8 cellular contexts compared by ENCODE assay signal in genomic region chr16:2151188-2152091, GRCh38. TPM values are rescaled to one million over a fixed set of nuclear protein-coding genes. Genes with fewer than 3 reads are reported as not detected.
A peak's percentile ranks its signal among the peaks of the same experiment; 100 is the strongest.
DNase-seq lines count a peak whose midpoint lies in the region; ATAC-seq and TF ChIP-seq lines count a peak whose summit lies in the region.

No MANE protein-coding gene starts in this region.

- peaks cover 28% of the 10 kb centered on the region for H3K36me3 Mint-ChIP-seq in activated T-cell treated with anti-CD3 and anti-CD28 coated beads, Interleukin-2, amount 50 U/mL, for 4 hours (ENCODE audit: insufficient read depth)
- peaks cover 43% of the 10 kb centered on the region for H3K36me3 Mint-ChIP-seq in stimulated activated naive CD8-positive, alpha-beta T cell treated with anti-CD3 and anti-CD28 coated beads, Interleukin-15, Interleukin-2, amounts not matched to agents 100 ng/mL and 50 ng/mL, for 24 hours (ENCODE audit: low read depth)

- ATAC-seq in activated T-cell treated with anti-CD3 and anti-CD28 coated beads, Interleukin-2, amount 50 U/mL, for 4 hours, result no peak
- no peak for ATAC-seq in GM18511 (IDR thresholded peaks at IDR 0.05; ENCODE audit: unreplicated experiment)

- peak overlapping the region; percentile 14 for H3K4me3 ChIP-seq in fibroblast of the aortic adventitia (ENCODE audit: low read depth, low read length)

- no peak for DNase-seq in activated T-cell treated with anti-CD3 and anti-CD28 coated beads, Interleukin-2, amount 50 U/mL, for 4 hours
- DNase-seq in activated T-cell treated with anti-CD3 and anti-CD28 coated beads for 4 hours (no peak), fibroblast of the aortic adventitia (ENCODE audit: low read depth) (no peak), glomerular visceral epithelial cell (ENCODE audit: extremely low spot score) (no peak), HCEC 1CT (no peak)

- TF ChIP-seq POLR2A in Raji (IDR thresholded peaks at IDR 0.05; ENCODE audit: insufficient read depth, low read depth, low read length), result peak; percentile 53

- peak overlapping the region; percentile 97 for H3K27ac Mint-ChIP-seq in stimulated activated naive CD8-positive, alpha-beta T cell treated with anti-CD3 and anti-CD28 coated beads, Interleukin-15, Interleukin-2, amounts not matched to agents 100 ng/mL and 50 ng/mL, for 24 hours

- H3K27me3 Mint-ChIP-seq in activated T-cell treated with anti-CD3 and anti-CD28 coated beads, Interleukin-2, amount 50 U/mL, for 4 hours (ENCODE audit: low read depth), result no peaks in the 10 kb centered on the region
- no peaks in the 10 kb centered on the region for H3K27me3 Mint-ChIP-seq in stimulated activated naive CD8-positive, alpha-beta T cell treated with anti-CD3 and anti-CD28 coated beads, Interleukin-15, Interleukin-2, amounts not matched to agents 100 ng/mL and 50 ng/mL, for 24 hours

- no peaks in the 10 kb centered on the region for H3K9me3 Mint-ChIP-seq in activated T-cell treated with anti-CD3 and anti-CD28 coated beads, Interleukin-2, amount 50 U/mL, for 4 hours
- H3K9me3 Mint-ChIP-seq in stimulated activated naive CD8-positive, alpha-beta T cell treated with anti-CD3 and anti-CD28 coated beads, Interleukin-15, Interleukin-2, amounts not matched to agents 100 ng/mL and 50 ng/mL, for 24 hours, result no peaks in the 10 kb centered on the region

- H3K4me1 Mint-ChIP-seq in activated T-cell treated with anti-CD3 and anti-CD28 coated beads, Interleukin-2, amount 50 U/mL, for 4 hours (ENCODE audit: low read depth), result peaks cover 21% of the 10 kb centered on the region
- peaks cover 45% of the 10 kb centered on the region for H3K4me1 Mint-ChIP-seq in stimulated activated naive CD8-positive, alpha-beta T cell treated with anti-CD3 and anti-CD28 coated beads, Interleukin-15, Interleukin-2, amounts not matched to agents 100 ng/mL and 50 ng/mL, for 24 hours (ENCODE audit: low read depth)

- no peak for TF ChIP-seq CTCF in fibroblast of the aortic adventitia (IDR thresholded peaks at IDR 0.05; ENCODE audit: insufficient read depth, low read length)

- peak overlapping the region; percentile 93 for H3K4me3 Mint-ChIP-seq in activated T-cell treated with anti-CD3 and anti-CD28 coated beads, Interleukin-2, amount 50 U/mL, for 4 hours
- peak overlapping the region; percentile 95 for H3K4me3 Mint-ChIP-seq in stimulated activated naive CD8-positive, alpha-beta T cell treated with anti-CD3 and anti-CD28 coated beads, Interleukin-15, Interleukin-2, amounts not matched to agents 100 ng/mL and 50 ng/mL, for 24 hours

RNA-seq across cellular contexts. Expression of gene RAB26, which starts 3.0 kb away (rescaled TPM):
- not detected for total RNA-seq in activated T-cell treated with anti-CD3 and anti-CD28 coated beads, Interleukin-2, amount 50 U/mL, for 4 hours
- 0.27 and 3.6 TPM in 2 replicates for total RNA-seq in fibroblast of the aortic adventitia (ENCODE audit: low replicate concordance)

RNA-seq across cellular contexts. Expression of gene TRAF7, which starts 4.1 kb away (rescaled TPM):
- total RNA-seq in activated T-cell treated with anti-CD3 and anti-CD28 coated beads, Interleukin-2, amount 50 U/mL, for 4 hours, result 100 to 1,000 TPM in 2 of 3 donors, 10 to 100 TPM in 1; 95.6 to 110 (median 102) TPM
- total RNA-seq in fibroblast of the aortic adventitia (ENCODE audit: low replicate concordance), result 64.3 and 91.0 TPM in 2 replicates

RNA-seq across cellular contexts. Expression of gene PKD1, which starts 15.7 kb away (rescaled TPM):
- 100 to 1,000 TPM; 100 to 118 (median 104) TPM for total RNA-seq in activated T-cell treated with anti-CD3 and anti-CD28 coated beads, Interleukin-2, amount 50 U/mL, for 4 hours
- 118 and 166 TPM in 2 replicates for total RNA-seq in fibroblast of the aortic adventitia (ENCODE audit: low replicate concordance)

RNA-seq across cellular contexts. Expression of gene CASKIN1, which starts 45.0 kb away (rescaled TPM):
- total RNA-seq in activated T-cell treated with anti-CD3 and anti-CD28 coated beads, Interleukin-2, amount 50 U/mL, for 4 hours, result 1 to 10 TPM in 1 of 3 donors, under 1 TPM in 2; 0.14 to 1.5 (median 0.34) TPM
- 0.18 TPM in 1 of 2 replicates, not detected in the other for total RNA-seq in fibroblast of the aortic adventitia (ENCODE audit: low replicate concordance)

RNA-seq across cellular contexts. Expression of gene MLST8, which starts 53.8 kb away (rescaled TPM):
- total RNA-seq in activated T-cell treated with anti-CD3 and anti-CD28 coated beads, Interleukin-2, amount 50 U/mL, for 4 hours, result 10 to 100 TPM; 73.6 to 88.0 (median 84.8) TPM
- total RNA-seq in fibroblast of the aortic adventitia (ENCODE audit: low replicate concordance), result 27.4 and 30.8 TPM in 2 replicates
